Comparison of ENCODE assay signal across 12 cellular contexts in the genomic region with DNA sequence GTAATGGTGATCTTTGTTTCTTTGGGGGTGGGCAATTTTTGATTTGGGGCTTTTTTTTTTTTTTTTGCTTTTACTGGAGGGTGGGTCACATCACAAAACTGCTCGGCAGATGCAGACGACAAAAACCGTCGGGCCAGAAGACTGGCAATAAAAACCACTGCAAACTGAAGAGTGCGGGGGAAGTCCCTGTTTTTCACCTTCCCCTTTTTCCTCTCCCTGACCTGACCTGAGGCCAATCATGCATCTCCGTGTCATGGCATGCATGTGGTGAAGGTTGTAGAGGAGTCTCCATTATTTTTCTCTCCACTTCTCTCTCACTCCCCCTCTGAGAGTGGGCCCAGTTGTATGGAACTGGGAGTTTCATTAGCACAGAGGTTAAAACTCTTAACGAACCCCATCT.
DNase-seq lines count a peak whose midpoint lies in the region; ATAC-seq, FAIRE-seq and TF ChIP-seq lines count a peak whose summit lies in the region.
"Had no signal": no experiment of that assay in that cellular context is flagged by ENCODE, and none has a peak within 500 bp of the region (broad histone marks: within the 10 kb centered on the region; RNA-seq: fewer than 3 reads in every experiment).

No MANE protein-coding gene starts in this region.

- H3K36me3 ChIP-seq in OCI-LY3 (replicated peaks; ENCODE audit: low read depth, low read length), result no peaks in the 10 kb centered on the region
- H3K36me3 ChIP-seq: esophagus muscularis mucosa had no signal

- no peaks in the 10 kb centered on the region for H4K20me1 ChIP-seq in OCI-LY3 (ENCODE audit: insufficient read depth, low read length)

- DNase-seq in GM18507 (ENCODE audit: extremely low spot score, insufficient read length, low read depth), result no peak
- DNase-seq in NCI-H2227 treated with DMSO at 0.1 percent for 48 hours (lab: John Stamatoyannopoulos, UW), result no peak
- DNase-seq in NCI-H2029 (lab: John Stamatoyannopoulos, UW), result no peak
- no peak for DNase-seq in GF-D8 (lab: John Stamatoyannopoulos, UW)
- DNase-seq in MV-4-11 (lab: John Stamatoyannopoulos, UW), result no peak
- DNase-seq: DND-41, NCI-H524, Right ventricle myocardium superior had no signal

- H3K79me2 ChIP-seq in OCI-LY3 (ENCODE audit: low read length), result no peaks in the 10 kb centered on the region

- H3K9me3 ChIP-seq in OCI-LY3 (ENCODE audit: insufficient read depth, low read length), result no peaks in the 10 kb centered on the region

- no peaks in the 10 kb centered on the region for H3K27me3 ChIP-seq in OCI-LY3 (ENCODE audit: low read depth, low read length)
- H3K27me3 ChIP-seq: esophagus muscularis mucosa had no signal

- peaks cover 29% of the 10 kb centered on the region for H3K4me1 ChIP-seq in OCI-LY3 (ENCODE audit: low read length)
- H3K4me1 ChIP-seq: esophagus muscularis mucosa had no signal

- peak overlapping the region; percentile 78 for H3K4me2 ChIP-seq in OCI-LY3 (ENCODE audit: low read length)

- H2AFZ ChIP-seq in OCI-LY3 (ENCODE audit: low read depth, low read length), result peak overlapping the region; percentile 87

- peak overlapping the region; percentile 73 for H3K27ac ChIP-seq in OCI-LY3 (ENCODE audit: low read length)
- H3K27ac ChIP-seq: esophagus muscularis mucosa had no signal

- no peak for TF ChIP-seq CTCF in OCI-LY3 (IDR thresholded peaks at IDR 0.05; ENCODE audit: low read depth, low read length)

- peak overlapping the region; percentile 50 for H3K4me3 ChIP-seq in OCI-LY3 (ENCODE audit: low read length)
- H3K4me3 ChIP-seq: esophagus muscularis mucosa had no signal

- peak overlapping the region; percentile 41; the same call in 1 of the 2 replicates for H3K9ac ChIP-seq in OCI-LY3 (ENCODE audit: low read length)

- ATAC-seq in GM21447 (IDR thresholded peaks at IDR 0.05; ENCODE audit: unreplicated experiment) (peak; percentile 72), HG03045 (IDR thresholded peaks at IDR 0.05; ENCODE audit: unreplicated experiment) (peak; percentile 57)

- peak; percentile 85 for FAIRE-seq in GM18507 (lab: Jason Lieb, UNC)
